In genomic region chr13:98842858-98843481, GRCh38 we compare ENCODE assay signal across 8 cellular contexts.
DNase-seq lines count a peak whose midpoint lies in the region; ATAC-seq, FAIRE-seq and TF ChIP-seq lines count a peak whose summit lies in the region.

No MANE protein-coding gene starts in this region.

- H3K4me3 ChIP-seq in LNCaP clone FGC (ENCODE audit: low read depth, low read length) (no peak overlapping the region), RWPE2 (ENCODE audit: severe bottlenecking) (no peak overlapping the region), foreskin fibroblast (ENCODE audit: low read depth in 1 of 2, low read length in 2 of 2) (no peak overlapping the region)

- H3K4me1 ChIP-seq in RWPE2 (ENCODE audit: insufficient read depth, poor library complexity, severe bottlenecking) = no peaks in the 10 kb centered on the region

- ATAC-seq in RWPE2 (ENCODE audit: low read depth) = peak; percentile 61
- peak; percentile 88 for ATAC-seq in activated T-helper 17 cell treated with anti-CD3 and anti-CD28 coated beads, Interleukin-2, amount 50 U/mL, for 72 hours (replicated peaks)

- TF ChIP-seq CTCF in LNCaP clone FGC (IDR thresholded peaks at IDR 0.05; ENCODE audit: control insufficient read depth, extremely low read depth, insufficient read depth) (peak; percentile 88), RWPE2 (IDR thresholded peaks at IDR 0.05; ENCODE audit: poor library complexity, severe bottlenecking) (peak; percentile 91), foreskin fibroblast (IDR thresholded peaks at IDR 0.05; ENCODE audit: low read depth, low read length) (peak; percentile 94), osteocyte (IDR thresholded peaks at IDR 0.05) (peak; percentile 88)

- H3K27ac ChIP-seq in RWPE2 (ENCODE audit: poor library complexity, severe bottlenecking) = no peak overlapping the region

- DNase-seq in GF-D8 (lab: John Stamatoyannopoulos, UW) (peak; percentile 64), H54 (ENCODE audit: insufficient read length, low spot score) (peak; percentile 76), LNCaP clone FGC (ENCODE audit: low read depth) (peak; percentile 35), RWPE2 (ENCODE audit: low spot score) (no peak), foreskin fibroblast (peak; percentile 72 to 90), osteocyte (ENCODE audit: extremely low spot score, unreplicated experiment) (peak; percentile 90), urothelium cell line (ENCODE audit: low spot score) (peak; percentile 59)

- no peaks in the 10 kb centered on the region for H3K4me1 Mint-ChIP-seq in activated T-helper 17 cell treated with anti-CD3 and anti-CD28 coated beads, Interleukin-2, amount 50 U/mL, for 72 hours
- H3K4me1 Mint-ChIP-seq in osteocyte (ENCODE audit: unreplicated experiment) = peaks cover 26% of the 10 kb centered on the region

- H3K9me3 ChIP-seq in RWPE2 (ENCODE audit: severe bottlenecking) = no peaks in the 10 kb centered on the region

- H3K36me3 Mint-ChIP-seq in activated T-helper 17 cell treated with anti-CD3 and anti-CD28 coated beads, Interleukin-2, amount 50 U/mL, for 72 hours (ENCODE audit: low read depth) = peaks cover 69% of the 10 kb centered on the region
- peaks cover 5% of the 10 kb centered on the region for H3K36me3 Mint-ChIP-seq in osteocyte (ENCODE audit: unreplicated experiment)

- H3K36me3 ChIP-seq in RWPE2 (ENCODE audit: low read depth) = peaks cover 20% of the 10 kb centered on the region

- no peak overlapping the region for H3K4me3 Mint-ChIP-seq in activated T-helper 17 cell treated with anti-CD3 and anti-CD28 coated beads, Interleukin-2, amount 50 U/mL, for 72 hours
- no peak overlapping the region for H3K4me3 Mint-ChIP-seq in osteocyte (ENCODE audit: unreplicated experiment)

- FAIRE-seq in H54 (lab: Jason Lieb, UNC) = peak; percentile 99
- FAIRE-seq in urothelium cell line (lab: Jason Lieb, UNC) = no peak

- H3K27me3 ChIP-seq in RWPE2 (ENCODE audit: insufficient read depth, poor library complexity, severe bottlenecking) = no peaks in the 10 kb centered on the region

- no peak overlapping the region for H3K27ac Mint-ChIP-seq in activated T-helper 17 cell treated with anti-CD3 and anti-CD28 coated beads, Interleukin-2, amount 50 U/mL, for 72 hours
- no peak overlapping the region for H3K27ac Mint-ChIP-seq in osteocyte (ENCODE audit: unreplicated experiment)

- H3K27me3 Mint-ChIP-seq in activated T-helper 17 cell treated with anti-CD3 and anti-CD28 coated beads, Interleukin-2, amount 50 U/mL, for 72 hours = no peaks in the 10 kb centered on the region
- no peaks in the 10 kb centered on the region for H3K27me3 Mint-ChIP-seq in osteocyte (ENCODE audit: unreplicated experiment)

- TF ChIP-seq POLR2A in H54 (IDR thresholded peaks at IDR 0.05; ENCODE audit: low read depth, low read length) = no peak

- no peaks in the 10 kb centered on the region for H3K9me3 Mint-ChIP-seq in activated T-helper 17 cell treated with anti-CD3 and anti-CD28 coated beads, Interleukin-2, amount 50 U/mL, for 72 hours
- H3K9me3 Mint-ChIP-seq in osteocyte (ENCODE audit: unreplicated experiment) = no peaks in the 10 kb centered on the region
